Comparison of ENCODE assay signal across 13 cellular contexts in genomic region chr1:97038410-97038809, GRCh38.
"Had no signal": no experiment of that assay in that cellular context is flagged by ENCODE, and none has a peak within 500 bp of the region (broad histone marks: within the 10 kb centered on the region; RNA-seq: fewer than 3 reads in every experiment).

No MANE protein-coding gene starts in this region.

- DNase-seq: activated CD4-positive, alpha-beta T cell treated with anti-CD3 and anti-CD28 coated beads for 4 hours; activated CD8-positive, alpha-beta T cell treated with anti-CD3 and anti-CD28 coated beads for 36 hours; activated effector memory CD4-positive, alpha-beta T cell treated with anti-CD3 and anti-CD28 coated beads, Interleukin-2, amount 50 U/mL, for 16 hours; activated T-cell treated with anti-CD3 and anti-CD28 coated beads, Interleukin-2, amount 50 U/mL, for 48 hours; dermis blood vessel endothelial cell; effector memory CD8-positive, alpha-beta T cell; kidney glomerular epithelial cell; mesendoderm; T-helper 2 cell had no signal

- ATAC-seq: activated CD8-positive, alpha-beta T cell treated with anti-CD3 and anti-CD28 coated beads for 36 hours; activated naive CD4-positive, alpha-beta T cell treated with anti-CD3 and anti-CD28 coated beads, Interleukin-2, amount 50 U/mL, for 72 hours; effector memory CD8-positive, alpha-beta T cell; natural killer cell treated with Interleukin-12 subunit alpha and Interleukin-12 subunit beta and Interleukin-15 and Interleukin-18, amount 100 ng/mL, for 72 hours; stimulated activated effector memory CD8-positive, alpha-beta T cell treated with anti-CD3 and anti-CD28 coated beads, Interleukin-12 subunit alpha, Interleukin-12 subunit beta, amount 100 ng/mL, for 72 hours; WTC11 had no signal
